ENCODE assay signal across 8 cellular contexts in the genomic region with DNA sequence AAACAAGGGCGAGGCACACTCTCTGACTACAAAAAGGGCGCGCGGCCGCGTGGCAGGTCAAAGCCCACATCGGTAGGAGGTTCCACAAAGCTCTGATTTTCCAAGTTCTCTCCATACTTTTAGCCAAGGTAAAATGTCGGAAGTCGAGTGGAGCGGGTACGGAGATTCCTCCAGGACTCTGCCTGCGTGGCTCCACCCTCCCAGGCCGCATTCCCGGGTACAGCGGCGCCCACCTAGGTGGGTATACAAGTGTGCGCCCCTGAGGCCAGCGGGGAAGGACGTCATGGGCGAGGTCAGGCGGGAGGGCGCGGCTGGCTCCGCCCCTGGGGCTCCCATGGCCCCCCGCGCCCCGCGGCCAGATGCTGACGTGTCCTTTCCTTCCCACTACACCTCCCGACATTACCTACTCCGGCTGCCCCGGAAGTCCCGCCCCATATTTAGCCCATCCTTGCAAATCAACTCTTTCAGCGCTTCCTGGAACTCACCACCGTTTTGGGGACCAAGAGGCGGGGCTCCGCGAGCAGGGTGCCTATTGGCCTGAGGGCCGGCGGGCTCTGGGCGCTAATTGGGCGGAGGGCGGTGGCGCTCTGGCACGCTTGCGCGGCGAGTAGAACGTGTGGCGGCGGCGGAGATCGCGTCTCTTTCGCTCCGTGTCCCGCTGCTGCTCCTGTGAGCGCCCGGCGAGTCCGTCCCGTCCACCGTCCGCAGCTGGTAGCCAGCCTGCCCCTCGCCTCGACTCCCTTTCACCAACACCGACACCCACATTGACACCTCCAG. TPM values are rescaled to one million over a fixed set of nuclear protein-coding genes. Genes with fewer than 3 reads are reported as not detected.
DNase-seq lines count a peak whose midpoint lies in the region; ATAC-seq and TF ChIP-seq lines count a peak whose summit lies in the region.

TSS of gene SND1 (plus strand) at position 639 of the 777 bp plus-strand sequence. CDS start 180 bp downstream, outside the sequence.

- peaks cover 47% of the 10 kb centered on the region for H3K79me2 ChIP-seq in smooth muscle cell (ENCODE audit: low read depth)

- peaks cover 12% of the 10 kb centered on the region; the same call in 1 of the 2 replicates for H3K36me3 Mint-ChIP-seq in WTC11

- H3K36me3 ChIP-seq in smooth muscle cell (ENCODE audit: low read depth) = no peaks in the 10 kb centered on the region

- CTCF ChIA-PET in AG04450 (lab: Charles Lee) = no interaction called here
- CTCF ChIA-PET in WTC11 (lab: Charles Lee) = interaction anchor here (1.7 kb wide), 1 partner anchor 23 kb away, joined by 9 read pairs; no protein-coding TSS in a partner anchor

- peaks cover 35% of the 10 kb centered on the region for H3K4me1 Mint-ChIP-seq in WTC11

- WGBS in smooth muscle cell (ENCODE audit: low lambda C conversion rate) = 1% methylated on average over 61 of the region's 67 CpGs

- peak within 1 kb of the TSS; percentile 95 for H3K9ac ChIP-seq in smooth muscle cell (ENCODE audit: low read depth)

- H3K4me1 ChIP-seq in smooth muscle cell (ENCODE audit: low read depth) = peaks cover 33% of the 10 kb centered on the region

- H3K4me3 ChIP-seq in AG04450 (ENCODE audit: low read depth, low read length) (peak within 1 kb of the TSS; percentile 96), cardiac fibroblast (replicated peaks in 1 of 2; ENCODE audit: low read depth in 2 of 2, low read length in 2 of 2) (peak within 1 kb of the TSS; percentile 96 to 97), smooth muscle cell (peak within 1 kb of the TSS; percentile 81)

- no peaks in the 10 kb centered on the region for H3K27me3 ChIP-seq in AG04450 (ENCODE audit: control insufficient read depth, insufficient read depth, low read length)
- no peaks in the 10 kb centered on the region for H3K27me3 ChIP-seq in smooth muscle cell (ENCODE audit: low read depth)

- POLR2A ChIA-PET in AG04450 (lab: Yijun Ruan, JAX) = interaction anchor here (0.9 kb wide), 1 partner anchor 63 kb away, joined by 7 read pairs; the partner anchor contains the start of gene ARF5
- POLR2A ChIA-PET in WTC11 (lab: Charles Lee) = interaction anchor here (0.7 to 1.2 kb wide), 2 partner anchors 63 to 201 kb away, joined by 3 to 5 read pairs; no protein-coding TSS in a partner anchor

- H3K4me3 Mint-ChIP-seq in WTC11 = peak within 1 kb of the TSS; percentile 100; the same call in 1 of the 2 replicates

- H4K20me1 ChIP-seq in smooth muscle cell (ENCODE audit: low read depth) = peaks cover 41% of the 10 kb centered on the region

- no peaks in the 10 kb centered on the region for H3K9me3 Mint-ChIP-seq in WTC11

- H3F3A ChIP-seq in smooth muscle cell (ENCODE audit: low read depth) = no peaks in the 10 kb centered on the region

- DNase-seq in AG04450 (ENCODE audit: low read depth, low spot score) (peak; percentile 96), NCI-H226 (peak; percentile 100), WTC11 (ENCODE audit: low spot score) (peak; percentile 99), cardiac fibroblast (ENCODE audit: low read depth in 2 of 2) (peak; percentile 99), iPS-NIHi11 (ENCODE audit: low spot score) (peak; percentile 98), smooth muscle cell (lab: John Stamatoyannopoulos, UW; ENCODE audit: unreplicated experiment) (peak; percentile 90)

- peak; percentile 96 for ATAC-seq in GM18909 (IDR thresholded peaks at IDR 0.05; ENCODE audit: poor library complexity, unreplicated experiment)
- peak; percentile 93 for ATAC-seq in HG03175 (IDR thresholded peaks at IDR 0.05; ENCODE audit: unreplicated experiment)
- ATAC-seq in WTC11 = peak; percentile 93

- TF ChIP-seq CTCF in AG04450 (IDR thresholded peaks at IDR 0.05; ENCODE audit: low read depth, low read length) (no peak), WTC11 (IDR thresholded peaks at IDR 0.05) (no peak), cardiac fibroblast (IDR thresholded peaks at IDR 0.05; ENCODE audit: low read depth, low read length) (no peak), smooth muscle cell (IDR thresholded peaks at IDR 0.05; ENCODE audit: borderline replicate concordance, insufficient read depth, poor library complexity, severe bottlenecking) (no peak)

- H3K4me2 ChIP-seq in smooth muscle cell = peak within 1 kb of the TSS; percentile 88

- H3K27ac Mint-ChIP-seq in WTC11 = peak within 1 kb of the TSS; percentile 97

- H3K27me3 Mint-ChIP-seq in WTC11 (ENCODE audit: low read depth) = no peaks in the 10 kb centered on the region

- peak within 1 kb of the TSS; percentile 94 for H2AFZ ChIP-seq in smooth muscle cell (ENCODE audit: low read depth)

- H3K9me3 ChIP-seq in AG04450 (ENCODE audit: control insufficient read depth, insufficient read depth, low read length) (peaks cover 4% of the 10 kb centered on the region; the same call in 1 of the 2 replicates), smooth muscle cell (replicated peaks; ENCODE audit: low read depth) (no peaks in the 10 kb centered on the region)

- H3K27ac ChIP-seq in AG04450 (ENCODE audit: low read depth, low read length) = peak within 1 kb of the TSS; percentile 96
- H3K27ac ChIP-seq in smooth muscle cell (ENCODE audit: low read depth) = peak within 1 kb of the TSS; percentile 97

TF ChIP-seq in WTC11, 78 proteins besides CTCF, POLR2A, EP300 and RAD21 (continues in another document):
- TF ChIP-seq GRHL2 (CRISPR knock-in tag; IDR thresholded peaks at IDR 0.05; ENCODE audit: insufficient replicate concordance, severe bottlenecking) (no peak), SP1 (CRISPR knock-in tag; conservative IDR thresholded peaks at IDR 0.05) (peak; percentile 67), TCF7 (CRISPR knock-in tag; IDR thresholded peaks at IDR 0.05; ENCODE audit: low read depth) (no peak), TP53 (CRISPR knock-in tag; IDR thresholded peaks at IDR 0.05) (no peak), NR1H2 (CRISPR knock-in tag; IDR thresholded peaks at IDR 0.05) (no peak), FOXP1 (CRISPR knock-in tag; IDR thresholded peaks at IDR 0.05; ENCODE audit: borderline replicate concordance) (peak; percentile 42; the same call in 1 of the 2 replicates), ZNF232 (CRISPR knock-in tag; IDR thresholded peaks at IDR 0.05) (no peak), SMAD4 (CRISPR knock-in tag; IDR thresholded peaks at IDR 0.05) (no peak), ZNF219 (CRISPR knock-in tag; IDR thresholded peaks at IDR 0.05; ENCODE audit: borderline replicate concordance) (no peak), PRRX2 (CRISPR knock-in tag; IDR thresholded peaks at IDR 0.05) (no peak), KAT7 (CRISPR knock-in tag; IDR thresholded peaks at IDR 0.05; ENCODE audit: borderline replicate concordance) (no peak), NFATC4 (CRISPR knock-in tag; IDR thresholded peaks at IDR 0.05) (no peak), CBFB (CRISPR knock-in tag; IDR thresholded peaks at IDR 0.05; ENCODE audit: low read depth) (no peak), ETV6 (CRISPR knock-in tag; IDR thresholded peaks at IDR 0.05) (peak; percentile 61), SMAD3 (CRISPR knock-in tag; IDR thresholded peaks at IDR 0.05; ENCODE audit: borderline replicate concordance) (no peak)
- TF ChIP-seq, protein P1, sequence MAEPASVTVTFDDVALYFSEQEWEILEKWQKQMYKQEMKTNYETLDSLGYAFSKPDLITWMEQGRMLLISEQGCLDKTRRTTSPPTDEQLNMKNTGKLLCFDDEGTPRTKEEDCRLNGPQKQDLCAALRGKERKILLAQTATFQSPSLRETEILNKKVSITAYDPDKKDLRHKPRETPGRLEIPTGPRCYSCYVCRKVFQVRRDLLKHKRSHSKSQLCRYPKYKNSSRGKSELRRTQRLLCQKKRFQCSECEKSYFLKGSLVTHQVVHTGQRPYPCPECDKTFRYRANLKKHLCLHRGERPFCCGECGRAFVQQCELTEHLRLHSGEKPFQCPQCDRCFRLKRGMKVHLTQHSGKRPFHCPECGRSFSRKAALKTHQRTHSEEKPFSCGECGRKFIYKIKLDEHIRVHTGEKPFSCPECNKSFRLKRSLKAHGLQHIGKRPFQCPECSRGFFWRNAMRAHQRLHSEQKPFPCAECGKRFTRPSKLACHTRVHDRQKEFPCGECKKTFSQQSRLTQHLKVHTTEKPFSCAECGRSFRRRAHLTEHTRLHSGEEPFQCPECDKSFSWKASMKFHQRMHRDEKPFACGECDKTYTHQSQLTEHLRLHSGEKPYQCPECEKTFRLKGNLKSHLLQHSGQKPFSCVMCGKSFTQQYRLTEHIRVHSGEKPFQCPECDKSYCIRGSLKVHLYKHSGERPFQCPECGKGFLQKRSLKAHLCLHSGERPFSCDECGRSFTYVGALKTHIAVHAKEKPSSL (CRISPR knock-in tag; conservative IDR thresholded peaks at IDR 0.05) = no peak
- TF ChIP-seq, protein P2, sequence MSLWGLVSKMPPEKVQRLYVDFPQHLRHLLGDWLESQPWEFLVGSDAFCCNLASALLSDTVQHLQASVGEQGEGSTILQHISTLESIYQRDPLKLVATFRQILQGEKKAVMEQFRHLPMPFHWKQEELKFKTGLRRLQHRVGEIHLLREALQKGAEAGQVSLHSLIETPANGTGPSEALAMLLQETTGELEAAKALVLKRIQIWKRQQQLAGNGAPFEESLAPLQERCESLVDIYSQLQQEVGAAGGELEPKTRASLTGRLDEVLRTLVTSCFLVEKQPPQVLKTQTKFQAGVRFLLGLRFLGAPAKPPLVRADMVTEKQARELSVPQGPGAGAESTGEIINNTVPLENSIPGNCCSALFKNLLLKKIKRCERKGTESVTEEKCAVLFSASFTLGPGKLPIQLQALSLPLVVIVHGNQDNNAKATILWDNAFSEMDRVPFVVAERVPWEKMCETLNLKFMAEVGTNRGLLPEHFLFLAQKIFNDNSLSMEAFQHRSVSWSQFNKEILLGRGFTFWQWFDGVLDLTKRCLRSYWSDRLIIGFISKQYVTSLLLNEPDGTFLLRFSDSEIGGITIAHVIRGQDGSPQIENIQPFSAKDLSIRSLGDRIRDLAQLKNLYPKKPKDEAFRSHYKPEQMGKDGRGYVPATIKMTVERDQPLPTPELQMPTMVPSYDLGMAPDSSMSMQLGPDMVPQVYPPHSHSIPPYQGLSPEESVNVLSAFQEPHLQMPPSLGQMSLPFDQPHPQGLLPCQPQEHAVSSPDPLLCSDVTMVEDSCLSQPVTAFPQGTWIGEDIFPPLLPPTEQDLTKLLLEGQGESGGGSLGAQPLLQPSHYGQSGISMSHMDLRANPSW (CRISPR knock-in tag; conservative IDR thresholded peaks at IDR 0.05; ENCODE audit: low read depth) = no peak

RNA-seq across cellular contexts. Expression of gene SND1, which starts in this region (rescaled TPM):
- polyA plus RNA-seq in AG04450 (2011; rRNA removed) (217 and 247 TPM in 2 replicates), smooth muscle cell (134 and 136 TPM in 2 replicates)
- polyA minus RNA-seq in AG04450 (2011; rRNA and poly(A)+ RNA removed) = 318 and 357 TPM in 2 replicates
- total RNA-seq in WTC11 (2021) (237 to 261 TPM (median 240 TPM) in 3 replicates), smooth muscle cell (129 and 187 TPM in 2 replicates)

Comparison
In these comparisons a context has a peak if more than half of its experiments do, and no peak if none do; other contexts are left out.
1. Peak in every context shown above with its lines: DNase-seq, ATAC-seq, H3K4me3 ChIP-seq and H3K27ac ChIP-seq.